11 cellular contexts compared by ENCODE assay signal in genomic region chr17:7259555-7259889, GRCh38. TPM values are rescaled to one million over a fixed set of nuclear protein-coding genes. Genes with fewer than 3 reads are reported as not detected.
DNase-seq lines count a peak whose midpoint lies in the region; TF ChIP-seq lines count a peak whose summit lies in the region.
"Had no signal": no experiment of that assay in that cellular context is flagged by ENCODE, and none has a peak within 500 bp of the region (broad histone marks: within the 10 kb centered on the region; RNA-seq: fewer than 3 reads in every experiment).

No MANE protein-coding gene starts in this region.

- no peak overlapping the region for H3K9ac ChIP-seq in endodermal cell (ENCODE audit: extremely low read depth, low read length, poor library complexity, severe bottlenecking)

- H3K27me3 Mint-ChIP-seq in endodermal cell (ENCODE audit: insufficient read depth), result no peaks in the 10 kb centered on the region
- H3K27me3 Mint-ChIP-seq in progenitor cell of endocrine pancreas, result no peaks in the 10 kb centered on the region

- H3K36me3 ChIP-seq in PC-9 (ENCODE audit: low read depth) (peaks cover 39% of the 10 kb centered on the region), endodermal cell (ENCODE audit: control insufficient read depth, insufficient read depth, low read length) (peaks cover 29% of the 10 kb centered on the region), thyroid gland (peaks cover 21 to 28% of the 10 kb centered on the region in 2 donors)

- peak overlapping the region; percentile 98 for H3K4me2 ChIP-seq in PC-9

- no peaks in the 10 kb centered on the region for H3K9me3 Mint-ChIP-seq in endodermal cell
- H3K9me3 Mint-ChIP-seq in progenitor cell of endocrine pancreas (ENCODE audit: low read depth), result no peaks in the 10 kb centered on the region

- H3K27ac ChIP-seq in PC-9 (peak overlapping the region; percentile 100), endodermal cell (ENCODE audit: low read depth, low read length) (no peak overlapping the region), thyroid gland (no peak overlapping the region)
- H3K27ac ChIP-seq: heart right ventricle had no signal

- DNase-seq in PC-9 (no peak), endodermal cell (no peak), progenitor cell of endocrine pancreas (ENCODE audit: low spot score, unreplicated experiment) (no peak), thyroid gland (no peak), hippocampal formation (lab: John Stamatoyannopoulos, UW) (no peak)
- DNase-seq in NK-92 treated with Interleukin-12 subunit alpha and Interleukin-12 subunit beta, amount 100 ng/mL, for 24 hours (lab: John Stamatoyannopoulos, UW), result no peak
- DNase-seq: activated CD8-positive, alpha-beta memory T cell treated with anti-CD3 and anti-CD28 coated beads, Interleukin-2, amount 50 U/mL, for 4 hours; erythroblast; heart right ventricle; NCI-H1092 treated with DMSO at 0.1 percent for 48 hours; NCI-H345 had no signal

- no peaks in the 10 kb centered on the region for H3K9me2 ChIP-seq in PC-9 (ENCODE audit: insufficient read depth)

- peaks cover 31% of the 10 kb centered on the region for H3K4me1 ChIP-seq in PC-9 (replicated peaks; ENCODE audit: insufficient read depth)
- no peaks in the 10 kb centered on the region for H3K4me1 ChIP-seq in endodermal cell (ENCODE audit: control insufficient read depth, insufficient read depth, low read length)
- H3K4me1 ChIP-seq in thyroid gland, result peaks cover 9 to 28% of the 10 kb centered on the region in 2 donors

- no peak for TF ChIP-seq POLR2A in thyroid gland (IDR thresholded peaks at IDR 0.05)

- H3K27me3 ChIP-seq in PC-9 (ENCODE audit: insufficient read depth, low read depth) (no peaks in the 10 kb centered on the region), endodermal cell (ENCODE audit: control insufficient read depth, insufficient read depth, low read length, poor library complexity, severe bottlenecking) (peaks cover 36% of the 10 kb centered on the region), thyroid gland (no peaks in the 10 kb centered on the region)

- H3K9me3 ChIP-seq in PC-9 (ENCODE audit: insufficient read depth, low read depth) (no peaks in the 10 kb centered on the region), endodermal cell (ENCODE audit: control insufficient read depth, low read length) (no peaks in the 10 kb centered on the region), thyroid gland (no peaks in the 10 kb centered on the region)
- H3K9me3 ChIP-seq: heart right ventricle had no signal

- H3K4me3 ChIP-seq in PC-9 (peak overlapping the region; percentile 37; the same call in 1 of the 2 replicates), endodermal cell (ENCODE audit: low read length) (no peak overlapping the region), thyroid gland (replicated peaks in 1 of 3) (no peak overlapping the region)
- H3K4me3 ChIP-seq: heart right ventricle had no signal

- CTCF ChIA-PET in PC-9 (lab: Charles Lee), result no interaction called here

- H3K79me2 ChIP-seq in PC-9 (ENCODE audit: low read depth), result peaks cover 71% of the 10 kb centered on the region

- TF ChIP-seq CTCF in PC-9 (conservative IDR thresholded peaks at IDR 0.05) (no peak), endodermal cell (conservative IDR thresholded peaks at IDR 0.05) (no peak), progenitor cell of endocrine pancreas (IDR thresholded peaks at IDR 0.05; ENCODE audit: unreplicated experiment) (no peak), thyroid gland (IDR thresholded peaks at IDR 0.05) (no peak)

- H3K4me1 Mint-ChIP-seq in endodermal cell (peaks cover 12% of the 10 kb centered on the region), progenitor cell of endocrine pancreas (ENCODE audit: low read depth) (peaks cover 33% of the 10 kb centered on the region)

- POLR2A ChIA-PET in PC-9 (lab: Charles Lee; ENCODE audit: unreplicated experiment), result interaction anchor here (0.6 to 1.0 kb wide), 2 partner anchors 15 to 18 kb away, joined by 4 to 7 read pairs; no protein-coding TSS in a partner anchor

- H2AFZ ChIP-seq in PC-9, result no peak overlapping the region

- intact Hi-C loops in PC-9 (cut with micrococcal nuclease; ENCODE audit: unreplicated experiment), result no loop called here
- intact Hi-C loops in thyroid gland (cut with DNase I), result no loop called here

- H3K4me3 Mint-ChIP-seq in endodermal cell (peak overlapping the region; percentile 98), progenitor cell of endocrine pancreas (ENCODE audit: low read depth) (peak overlapping the region; percentile 41)

- H3K36me3 Mint-ChIP-seq in endodermal cell (ENCODE audit: low read depth) (peaks cover 34% of the 10 kb centered on the region), progenitor cell of endocrine pancreas (ENCODE audit: insufficient read depth) (peaks cover 11% of the 10 kb centered on the region)

- H3K27ac Mint-ChIP-seq in endodermal cell (peak overlapping the region; percentile 52), progenitor cell of endocrine pancreas (peak overlapping the region; percentile 89)

- peaks cover 87% of the 10 kb centered on the region for H3F3A ChIP-seq in PC-9 (ENCODE audit: insufficient read depth, low read depth)

- no TSS peak for BruUV-seq in PC-9 (replicated peaks; lab: Mats Ljungman, UMichigan)

- WGBS in endodermal cell (ENCODE audit: insufficient coverage in 1 of 2, insufficient read length in 1 of 2), 2 experiments, result 93 to 100% methylated on average over 1 to 5 of the region's 6 CpGs
- WGBS in thyroid gland, 2 donors, result 97 to 98% methylated on average over 6 of the region's 6 CpGs

- peaks cover 25% of the 10 kb centered on the region for H4K20me1 ChIP-seq in PC-9 (ENCODE audit: insufficient read depth)

RNA-seq across cellular contexts. Expression of gene CLDN7, which starts 2.8 kb away (rescaled TPM):
- total RNA-seq in PC-9 (2021) (390 and 442 TPM in 2 replicates), endodermal cell (100 to 1,000 TPM; 142 to 149 TPM), progenitor cell of endocrine pancreas (137 and 147 TPM in 2 replicates), thyroid gland (100 to 1,000 TPM; 108 to 161 (median 144) TPM)
- 12.5 TPM for polyA plus RNA-seq in endodermal cell (2013, experiment 1 of 2)
- polyA plus RNA-seq in endodermal cell (2013, experiment 2 of 2), result 6.7 TPM

RNA-seq across cellular contexts. Expression of gene ELP5, which starts 7.5 kb away (rescaled TPM):
- total RNA-seq in PC-9 (2021), result 31.8 and 45.1 TPM in 2 replicates
- 10 to 100 TPM; 45.3 to 68.0 TPM for total RNA-seq in endodermal cell
- polyA plus RNA-seq in endodermal cell (2013, experiment 1 of 2), result 71.2 TPM
- polyA plus RNA-seq in endodermal cell (2013, experiment 2 of 2), result 61.3 TPM
- total RNA-seq in progenitor cell of endocrine pancreas, result 42.3 and 45.0 TPM in 2 replicates
- total RNA-seq in thyroid gland, result 10 to 100 TPM; 27.4 to 49.0 (median 33.0) TPM

RNA-seq across cellular contexts. Expression of gene CTDNEP1, which starts 8.0 kb away (rescaled TPM):
- 173 and 203 TPM in 2 replicates for total RNA-seq in PC-9 (2021)
- total RNA-seq in endodermal cell, result 100 to 1,000 TPM; 123 to 125 TPM
- polyA plus RNA-seq in endodermal cell (2013, experiment 1 of 2), result 156 TPM
- 135 TPM for polyA plus RNA-seq in endodermal cell (2013, experiment 2 of 2)
- 134 and 137 TPM in 2 replicates for total RNA-seq in progenitor cell of endocrine pancreas
- total RNA-seq in thyroid gland, result 10 to 100 TPM; 35.1 to 70.4 (median 48.4) TPM

RNA-seq across cellular contexts. Expression of gene GABARAP, which starts 17.3 kb away (rescaled TPM):
- total RNA-seq in PC-9 (2021), result 424 and 457 TPM in 2 replicates
- 100 to 1,000 TPM; 264 to 317 TPM for total RNA-seq in endodermal cell
- 671 TPM for polyA plus RNA-seq in endodermal cell (2013, experiment 1 of 2)
- 581 TPM for polyA plus RNA-seq in endodermal cell (2013, experiment 2 of 2)
- 447 and 466 TPM in 2 replicates for total RNA-seq in progenitor cell of endocrine pancreas
- 100 to 1,000 TPM; 112 to 840 (median 273) TPM for total RNA-seq in thyroid gland

RNA-seq across cellular contexts. Expression of gene PHF23, which starts 20.3 kb away (rescaled TPM):
- total RNA-seq in PC-9 (2021) (64.5 and 65.8 TPM in 2 replicates), endodermal cell (10 to 100 TPM; 67.3 to 71.6 TPM), progenitor cell of endocrine pancreas (66.9 and 73.7 TPM in 2 replicates), thyroid gland (10 to 100 TPM; 19.8 to 39.5 (median 35.8) TPM)
- 59.3 TPM for polyA plus RNA-seq in endodermal cell (2013, experiment 1 of 2)
- polyA plus RNA-seq in endodermal cell (2013, experiment 2 of 2), result 53.4 TPM
